Comparison of ENCODE assay signal across 14 cellular contexts in genomic region chr20:43744121-43744520, GRCh38. TPM values are rescaled to one million over a fixed set of nuclear protein-coding genes. Genes with fewer than 3 reads are reported as not detected.
DNase-seq lines count a peak whose midpoint lies in the region; ATAC-seq, FAIRE-seq and TF ChIP-seq lines count a peak whose summit lies in the region.
"Had no signal": no experiment of that assay in that cellular context is flagged by ENCODE, and none has a peak within 500 bp of the region (broad histone marks: within the 10 kb centered on the region; RNA-seq: fewer than 3 reads in every experiment).

No MANE protein-coding gene starts in this region.

- no peaks in the 10 kb centered on the region for H3K9me3 Mint-ChIP-seq in activated T-helper 1 cell treated with anti-CD3 and anti-CD28 coated beads, Interleukin-12 subunit alpha, Interleukin-12 subunit beta, Interleukin-2, Interleukin-4 antibody, amounts not matched to agents 30 ng/mL and 10 ng/mL and 1 ng/mL, durations not matched to agents 14 hours and 24 hours and 36 hours
- H3K9me3 Mint-ChIP-seq: CD8-positive, alpha-beta T cell had no signal

- intact Hi-C loops in activated T-helper 1 cell treated with anti-CD3 and anti-CD28 coated beads, Interleukin-12 subunit alpha, Interleukin-12 subunit beta, Interleukin-2, Interleukin-4 antibody, amounts not matched to agents 30 ng/mL and 10 ng/mL and 1 ng/mL, durations not matched to agents 14 hours and 24 hours and 36 hours (cut with micrococcal nuclease), result no loop called here
- intact Hi-C loops in dorsolateral prefrontal cortex (cut with DNase I), result no loop called here

- peaks cover 22% of the 10 kb centered on the region for H3K4me1 Mint-ChIP-seq in activated T-helper 1 cell treated with anti-CD3 and anti-CD28 coated beads, Interleukin-12 subunit alpha, Interleukin-12 subunit beta, Interleukin-2, Interleukin-4 antibody, amounts not matched to agents 30 ng/mL and 10 ng/mL and 1 ng/mL, durations not matched to agents 14 hours and 24 hours and 36 hours (ENCODE audit: low read depth)
- H3K4me1 Mint-ChIP-seq in T-helper 17 cell, result peaks cover 3% of the 10 kb centered on the region

- H3K4me3 ChIP-seq in dorsolateral prefrontal cortex, result no peak overlapping the region
- H3K4me3 ChIP-seq: tibial nerve had no signal

- no peak overlapping the region for H3K27ac ChIP-seq in dorsolateral prefrontal cortex
- H3K27ac ChIP-seq: tibial nerve had no signal

- peak overlapping the region; percentile 4 for H3K27ac Mint-ChIP-seq in activated T-helper 1 cell treated with anti-CD3 and anti-CD28 coated beads, Interleukin-12 subunit alpha, Interleukin-12 subunit beta, Interleukin-2, Interleukin-4 antibody, amounts not matched to agents 30 ng/mL and 10 ng/mL and 1 ng/mL, durations not matched to agents 14 hours and 24 hours and 36 hours
- H3K27ac Mint-ChIP-seq in T-helper 17 cell, result no peak overlapping the region
- H3K27ac Mint-ChIP-seq: CD8-positive, alpha-beta T cell had no signal

- H3K4me3 Mint-ChIP-seq in activated T-helper 1 cell treated with anti-CD3 and anti-CD28 coated beads, Interleukin-12 subunit alpha, Interleukin-12 subunit beta, Interleukin-2, Interleukin-4 antibody, amounts not matched to agents 30 ng/mL and 10 ng/mL and 1 ng/mL, durations not matched to agents 14 hours and 24 hours and 36 hours, result no peak overlapping the region
- no peak overlapping the region for H3K4me3 Mint-ChIP-seq in T-helper 17 cell
- H3K4me3 Mint-ChIP-seq: CD8-positive, alpha-beta T cell had no signal

- DNase-seq in stimulated activated CD4-positive, alpha-beta T cell treated with anti-CD3 and anti-CD28 coated beads, Interleukin-15, amount 100 ng/mL, for 24 hours, result peak; percentile 45
- DNase-seq in stimulated activated CD4-positive, alpha-beta T cell treated with anti-CD3 and anti-CD28 coated beads, Interleukin-2, amount 100 ng/mL, for 48 hours, result no peak
- peak; percentile 54 for DNase-seq in LHCN-M2 (ENCODE audit: low read depth)
- no peak for DNase-seq in activated T-helper 1 cell treated with anti-CD3 and anti-CD28 coated beads, Interleukin-12 subunit alpha, Interleukin-12 subunit beta, Interleukin-2, Interleukin-4 antibody, amounts not matched to agents 30 ng/mL and 10 ng/mL and 1 ng/mL, durations not matched to agents 14 hours and 24 hours and 36 hours (ENCODE audit: low spot score)
- peak; percentile 45 for DNase-seq in urothelium cell line (ENCODE audit: low spot score)
- DNase-seq in dorsolateral prefrontal cortex, result no peak
- no peak for DNase-seq in NCI-H187 treated with DMSO at 0.1 percent for 48 hours (lab: John Stamatoyannopoulos, UW)
- DNase-seq in T-helper 17 cell, result no peak
- DNase-seq: head of caudate nucleus had no signal

- no peak for FAIRE-seq in urothelium cell line (lab: Jason Lieb, UNC)

- peaks cover 0 to 38% (median 6%) of the 10 kb centered on the region in 45 donors for H3K27me3 ChIP-seq in dorsolateral prefrontal cortex

- no peak for TF ChIP-seq CTCF in dorsolateral prefrontal cortex (IDR thresholded peaks at IDR 0.05 in 54 of 56, conservative IDR thresholded peaks at IDR 0.05 in 2 of 56; ENCODE audit: low read depth in 1 of 56, partially characterized antibody in 56 of 56)

- ATAC-seq in T-helper 17 cell, result no peak
- ATAC-seq: CD8-positive, alpha-beta T cell had no signal

- H3K27me3 Mint-ChIP-seq in activated T-helper 1 cell treated with anti-CD3 and anti-CD28 coated beads, Interleukin-12 subunit alpha, Interleukin-12 subunit beta, Interleukin-2, Interleukin-4 antibody, amounts not matched to agents 30 ng/mL and 10 ng/mL and 1 ng/mL, durations not matched to agents 14 hours and 24 hours and 36 hours (ENCODE audit: insufficient read depth), result no peaks in the 10 kb centered on the region
- peaks cover 22% of the 10 kb centered on the region for H3K27me3 Mint-ChIP-seq in T-helper 17 cell

- no peaks in the 10 kb centered on the region for H3K9me3 ChIP-seq in T-helper 17 cell (ENCODE audit: control insufficient read depth, low read length, poor library complexity, severe bottlenecking)
- H3K9me3 ChIP-seq: tibial nerve had no signal

- H3K36me3 Mint-ChIP-seq in activated T-helper 1 cell treated with anti-CD3 and anti-CD28 coated beads, Interleukin-12 subunit alpha, Interleukin-12 subunit beta, Interleukin-2, Interleukin-4 antibody, amounts not matched to agents 30 ng/mL and 10 ng/mL and 1 ng/mL, durations not matched to agents 14 hours and 24 hours and 36 hours (ENCODE audit: low read depth), result no peaks in the 10 kb centered on the region
- peaks cover 2% of the 10 kb centered on the region for H3K36me3 Mint-ChIP-seq in T-helper 17 cell (ENCODE audit: low read depth)
- H3K36me3 Mint-ChIP-seq: CD8-positive, alpha-beta T cell had no signal

RNA-seq across cellular contexts. Expression of gene GTSF1L, which starts 17.3 kb away (rescaled TPM):
- not detected in 2 replicates for total RNA-seq in LHCN-M2 (2014; rRNA removed)
- not detected for polyA plus RNA-seq in LHCN-M2 (2012)
- total RNA-seq in activated T-helper 1 cell treated with anti-CD3 and anti-CD28 coated beads, Interleukin-12 subunit alpha, Interleukin-12 subunit beta, Interleukin-2, Interleukin-4 antibody, amounts not matched to agents 30 ng/mL and 10 ng/mL and 1 ng/mL, durations not matched to agents 14 hours and 24 hours and 36 hours, result 0.39 TPM in 1 of 2 replicates, not detected in the other
- total RNA-seq in dorsolateral prefrontal cortex, result not detected
- not detected for total RNA-seq in T-helper 17 cell
- total RNA-seq: CD8-positive, alpha-beta T cell; mesenteric fat pad; posterior vena cava; tibial nerve had no signal
- polyA plus RNA-seq: adipose tissue had no signal

Comparison
In these comparisons a context has a peak if more than half of its experiments do, and no peak if none do; other contexts are left out.
1. DNase-seq: peak in stimulated activated CD4-positive, alpha-beta T cell treated with anti-CD3 and anti-CD28 coated beads, Interleukin-15, amount 100 ng/mL, for 24 hours (single experiment), LHCN-M2 (single experiment) and urothelium cell line (single experiment); none in stimulated activated CD4-positive, alpha-beta T cell treated with anti-CD3 and anti-CD28 coated beads, Interleukin-2, amount 100 ng/mL, for 48 hours (0 of 2), activated T-helper 1 cell treated with anti-CD3 and anti-CD28 coated beads, Interleukin-12 subunit alpha, Interleukin-12 subunit beta, Interleukin-2, Interleukin-4 antibody, amounts not matched to agents 30 ng/mL and 10 ng/mL and 1 ng/mL, durations not matched to agents 14 hours and 24 hours and 36 hours (single experiment), dorsolateral prefrontal cortex (0 of 10), NCI-H187 treated with DMSO at 0.1 percent for 48 hours (single experiment) and T-helper 17 cell (0 of 3).